In genomic region chr18:75071866-75072671, GRCh38 we compare ENCODE assay signal across 1 cellular context.
TF ChIP-seq lines count a peak whose summit lies in the region.

No MANE protein-coding gene starts in this region.

TF ChIP-seq in IMR-90, 13 proteins besides CTCF, POLR2A, EP300 and RAD21 (continued from another document):
- TF ChIP-seq, protein P1, sequence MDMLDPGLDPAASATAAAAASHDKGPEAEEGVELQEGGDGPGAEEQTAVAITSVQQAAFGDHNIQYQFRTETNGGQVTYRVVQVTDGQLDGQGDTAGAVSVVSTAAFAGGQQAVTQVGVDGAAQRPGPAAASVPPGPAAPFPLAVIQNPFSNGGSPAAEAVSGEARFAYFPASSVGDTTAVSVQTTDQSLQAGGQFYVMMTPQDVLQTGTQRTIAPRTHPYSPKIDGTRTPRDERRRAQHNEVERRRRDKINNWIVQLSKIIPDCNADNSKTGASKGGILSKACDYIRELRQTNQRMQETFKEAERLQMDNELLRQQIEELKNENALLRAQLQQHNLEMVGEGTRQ (IDR thresholded peaks at IDR 0.05; ENCODE audit: low read depth, low read length), result no peak
- TF ChIP-seq MAZ (IDR thresholded peaks at IDR 0.05; ENCODE audit: borderline replicate concordance, low read depth, low read length) (no peak), CHD1 (IDR thresholded peaks at IDR 0.05; ENCODE audit: low read depth, low read length) (no peak), RFX5 (IDR thresholded peaks at IDR 0.05; ENCODE audit: low read depth, low read length) (no peak), RCOR1 (IDR thresholded peaks at IDR 0.05; ENCODE audit: insufficient replicate concordance, low read length) (no peak)
